In genomic region chr19:4077800-4078683, GRCh38 we compare ENCODE assay signal across 1 cellular context.
TF ChIP-seq lines count a peak whose summit lies in the region.

No MANE protein-coding gene starts in this region.

TF ChIP-seq in GM23338, 12 proteins besides CTCF, POLR2A, EP300 and RAD21:
- TF ChIP-seq, protein P1, sequence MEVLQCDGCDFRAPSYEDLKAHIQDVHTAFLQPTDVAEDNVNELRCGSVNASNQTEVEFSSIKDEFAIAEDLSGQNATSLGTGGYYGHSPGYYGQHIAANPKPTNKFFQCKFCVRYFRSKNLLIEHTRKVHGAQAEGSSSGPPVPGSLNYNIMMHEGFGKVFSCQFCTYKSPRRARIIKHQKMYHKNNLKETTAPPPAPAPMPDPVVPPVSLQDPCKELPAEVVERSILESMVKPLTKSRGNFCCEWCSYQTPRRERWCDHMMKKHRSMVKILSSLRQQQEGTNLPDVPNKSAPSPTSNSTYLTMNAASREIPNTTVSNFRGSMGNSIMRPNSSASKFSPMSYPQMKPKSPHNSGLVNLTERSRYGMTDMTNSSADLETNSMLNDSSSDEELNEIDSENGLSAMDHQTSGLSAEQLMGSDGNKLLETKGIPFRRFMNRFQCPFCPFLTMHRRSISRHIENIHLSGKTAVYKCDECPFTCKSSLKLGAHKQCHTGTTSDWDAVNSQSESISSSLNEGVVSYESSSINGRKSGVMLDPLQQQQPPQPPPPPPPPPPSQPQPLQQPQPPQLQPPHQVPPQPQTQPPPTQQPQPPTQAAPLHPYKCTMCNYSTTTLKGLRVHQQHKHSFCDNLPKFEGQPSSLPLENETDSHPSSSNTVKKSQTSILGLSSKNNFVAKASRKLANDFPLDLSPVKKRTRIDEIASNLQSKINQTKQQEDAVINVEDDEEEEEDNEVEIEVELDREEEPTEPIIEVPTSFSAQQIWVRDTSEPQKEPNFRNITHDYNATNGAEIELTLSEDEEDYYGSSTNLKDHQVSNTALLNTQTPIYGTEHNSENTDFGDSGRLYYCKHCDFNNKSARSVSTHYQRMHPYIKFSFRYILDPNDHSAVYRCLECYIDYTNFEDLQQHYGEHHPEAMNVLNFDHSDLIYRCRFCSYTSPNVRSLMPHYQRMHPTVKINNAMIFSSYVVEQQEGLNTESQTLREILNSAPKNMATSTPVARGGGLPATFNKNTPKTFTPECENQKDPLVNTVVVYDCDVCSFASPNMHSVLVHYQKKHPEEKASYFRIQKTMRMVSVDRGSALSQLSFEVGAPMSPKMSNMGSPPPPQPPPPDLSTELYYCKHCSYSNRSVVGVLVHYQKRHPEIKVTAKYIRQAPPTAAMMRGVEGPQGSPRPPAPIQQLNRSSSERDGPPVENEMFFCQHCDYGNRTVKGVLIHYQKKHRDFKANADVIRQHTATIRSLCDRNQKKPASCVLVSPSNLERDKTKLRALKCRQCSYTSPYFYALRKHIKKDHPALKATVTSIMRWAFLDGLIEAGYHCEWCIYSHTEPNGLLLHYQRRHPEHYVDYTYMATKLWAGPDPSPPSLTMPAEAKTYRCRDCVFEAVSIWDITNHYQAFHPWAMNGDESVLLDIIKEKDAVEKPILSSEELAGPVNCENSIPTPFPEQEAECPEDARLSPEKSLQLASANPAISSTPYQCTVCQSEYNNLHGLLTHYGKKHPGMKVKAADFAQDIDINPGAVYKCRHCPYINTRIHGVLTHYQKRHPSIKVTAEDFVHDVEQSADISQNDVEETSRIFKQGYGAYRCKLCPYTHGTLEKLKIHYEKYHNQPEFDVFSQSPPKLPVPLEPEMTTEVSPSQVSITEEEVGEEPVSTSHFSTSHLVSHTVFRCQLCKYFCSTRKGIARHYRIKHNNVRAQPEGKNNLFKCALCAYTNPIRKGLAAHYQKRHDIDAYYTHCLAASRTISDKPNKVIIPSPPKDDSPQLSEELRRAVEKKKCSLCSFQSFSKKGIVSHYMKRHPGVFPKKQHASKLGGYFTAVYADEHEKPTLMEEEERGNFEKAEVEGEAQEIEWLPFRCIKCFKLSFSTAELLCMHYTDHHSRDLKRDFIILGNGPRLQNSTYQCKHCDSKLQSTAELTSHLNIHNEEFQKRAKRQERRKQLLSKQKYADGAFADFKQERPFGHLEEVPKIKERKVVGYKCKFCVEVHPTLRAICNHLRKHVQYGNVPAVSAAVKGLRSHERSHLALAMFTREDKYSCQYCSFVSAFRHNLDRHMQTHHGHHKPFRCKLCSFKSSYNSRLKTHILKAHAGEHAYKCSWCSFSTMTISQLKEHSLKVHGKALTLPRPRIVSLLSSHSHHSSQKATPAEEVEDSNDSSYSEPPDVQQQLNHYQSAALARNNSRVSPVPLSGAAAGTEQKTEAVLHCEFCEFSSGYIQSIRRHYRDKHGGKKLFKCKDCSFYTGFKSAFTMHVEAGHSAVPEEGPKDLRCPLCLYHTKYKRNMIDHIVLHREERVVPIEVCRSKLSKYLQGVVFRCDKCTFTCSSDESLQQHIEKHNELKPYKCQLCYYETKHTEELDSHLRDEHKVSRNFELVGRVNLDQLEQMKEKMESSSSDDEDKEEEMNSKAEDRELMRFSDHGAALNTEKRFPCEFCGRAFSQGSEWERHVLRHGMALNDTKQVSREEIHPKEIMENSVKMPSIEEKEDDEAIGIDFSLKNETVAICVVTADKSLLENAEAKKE (CRISPR knock-in tag; IDR thresholded peaks at IDR 0.05): no peak
- TF ChIP-seq ETS1 (IDR thresholded peaks at IDR 0.05): no peak
- TF ChIP-seq POLR2AphosphoS5 (IDR thresholded peaks at IDR 0.05; ENCODE audit: low read depth): no peak; the same call in 1 of the 2 replicates
- TF ChIP-seq JUNB (IDR thresholded peaks at IDR 0.05; ENCODE audit: unreplicated experiment): no peak
- no peak for TF ChIP-seq EZH2phosphoT487 (IDR thresholded peaks at IDR 0.05; ENCODE audit: unreplicated experiment)
- TF ChIP-seq ZNF331 (CRISPR knock-in tag; IDR thresholded peaks at IDR 0.05; ENCODE audit: low read depth): no peak
- TF ChIP-seq, protein P2, sequence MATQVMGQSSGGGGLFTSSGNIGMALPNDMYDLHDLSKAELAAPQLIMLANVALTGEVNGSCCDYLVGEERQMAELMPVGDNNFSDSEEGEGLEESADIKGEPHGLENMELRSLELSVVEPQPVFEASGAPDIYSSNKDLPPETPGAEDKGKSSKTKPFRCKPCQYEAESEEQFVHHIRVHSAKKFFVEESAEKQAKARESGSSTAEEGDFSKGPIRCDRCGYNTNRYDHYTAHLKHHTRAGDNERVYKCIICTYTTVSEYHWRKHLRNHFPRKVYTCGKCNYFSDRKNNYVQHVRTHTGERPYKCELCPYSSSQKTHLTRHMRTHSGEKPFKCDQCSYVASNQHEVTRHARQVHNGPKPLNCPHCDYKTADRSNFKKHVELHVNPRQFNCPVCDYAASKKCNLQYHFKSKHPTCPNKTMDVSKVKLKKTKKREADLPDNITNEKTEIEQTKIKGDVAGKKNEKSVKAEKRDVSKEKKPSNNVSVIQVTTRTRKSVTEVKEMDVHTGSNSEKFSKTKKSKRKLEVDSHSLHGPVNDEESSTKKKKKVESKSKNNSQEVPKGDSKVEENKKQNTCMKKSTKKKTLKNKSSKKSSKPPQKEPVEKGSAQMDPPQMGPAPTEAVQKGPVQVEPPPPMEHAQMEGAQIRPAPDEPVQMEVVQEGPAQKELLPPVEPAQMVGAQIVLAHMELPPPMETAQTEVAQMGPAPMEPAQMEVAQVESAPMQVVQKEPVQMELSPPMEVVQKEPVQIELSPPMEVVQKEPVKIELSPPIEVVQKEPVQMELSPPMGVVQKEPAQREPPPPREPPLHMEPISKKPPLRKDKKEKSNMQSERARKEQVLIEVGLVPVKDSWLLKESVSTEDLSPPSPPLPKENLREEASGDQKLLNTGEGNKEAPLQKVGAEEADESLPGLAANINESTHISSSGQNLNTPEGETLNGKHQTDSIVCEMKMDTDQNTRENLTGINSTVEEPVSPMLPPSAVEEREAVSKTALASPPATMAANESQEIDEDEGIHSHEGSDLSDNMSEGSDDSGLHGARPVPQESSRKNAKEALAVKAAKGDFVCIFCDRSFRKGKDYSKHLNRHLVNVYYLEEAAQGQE (IDR thresholded peaks at IDR 0.05; ENCODE audit: unreplicated experiment): no peak
TF ChIP-seq in GM23338: peak in this region for 0.
